8 cellular contexts compared by ENCODE assay signal in genomic region chr15:89087066-89087829, GRCh38. TPM values are rescaled to one million over a fixed set of nuclear protein-coding genes. Genes with fewer than 3 reads are reported as not detected.
DNase-seq lines count a peak whose midpoint lies in the region; ATAC-seq, FAIRE-seq and TF ChIP-seq lines count a peak whose summit lies in the region.

No MANE protein-coding gene starts in this region.

- FAIRE-seq in GM19239 (lab: Jason Lieb, UNC), result no peak
- no peak for FAIRE-seq in GM12892 (lab: Jason Lieb, UNC)

- H3K36me3 ChIP-seq in H7 (replicated peaks; ENCODE audit: control insufficient read depth, insufficient read depth, low read length) (no peaks in the 10 kb centered on the region), adipocyte (ENCODE audit: control insufficient read depth, insufficient read depth, low read length, severe bottlenecking) (no peaks in the 10 kb centered on the region), stomach (no peaks in the 10 kb centered on the region)

- no peak for ATAC-seq in HG03565 (IDR thresholded peaks at IDR 0.05; ENCODE audit: unreplicated experiment)

- no peak for TF ChIP-seq POLR2A in stomach (IDR thresholded peaks at IDR 0.05)
- no peak for TF ChIP-seq POLR2A in GM12892 (IDR thresholded peaks at IDR 0.05; ENCODE audit: low read depth, low read length)

- peak overlapping the region; percentile 84 to 95 (median 93) for H3K27ac ChIP-seq in stomach

- H3K27me3 ChIP-seq in H7 (ENCODE audit: control insufficient read depth, insufficient read depth, low read length) (no peaks in the 10 kb centered on the region; the same call in 1 of the 2 replicates), adipocyte (replicated peaks; ENCODE audit: control insufficient read depth, insufficient read depth, low read length) (no peaks in the 10 kb centered on the region), stomach (no peaks in the 10 kb centered on the region)

- intact Hi-C loops in stomach (cut with DNase I; ENCODE audit: low total_unique reads), result no loop called here

- H3K4me3 ChIP-seq in H7 (ENCODE audit: insufficient read depth, low read depth, low read length) (peak overlapping the region; percentile 48), adipocyte (ENCODE audit: low read length) (peak overlapping the region; percentile 71), iPS-18c (ENCODE audit: insufficient read depth, low read depth, low read length) (peak overlapping the region; percentile 42), stomach (peak overlapping the region; percentile 72 to 90 (median 78))

- 62 to 67% (median 64%) methylated on average over 13 of the region's 13 CpGs for WGBS in stomach, 5 donors

- no peak for TF ChIP-seq EP300 in stomach (IDR thresholded peaks at IDR 0.05)

- H3K9ac ChIP-seq in adipocyte (ENCODE audit: low read length), result peak overlapping the region; percentile 71

- no peak for DNase-seq in H7
- DNase-seq in adipocyte (ENCODE audit: low read depth), result no peak
- DNase-seq in stomach, result no peak
- DNase-seq in activated T-cell treated with anti-CD3 and anti-CD28 coated beads, Interleukin-2, amount 50 U/mL, for 48 hours, result no peak
- no peak for DNase-seq in GM19239 (ENCODE audit: insufficient read length, low spot score)
- DNase-seq in GM12892 (ENCODE audit: insufficient read length), result no peak

- TF ChIP-seq CTCF in stomach (IDR thresholded peaks at IDR 0.05), result no peak

- H3K9me3 ChIP-seq in adipocyte (ENCODE audit: control insufficient read depth, low read length) (no peaks in the 10 kb centered on the region), iPS-18c (ENCODE audit: control insufficient read depth, insufficient read depth, low read length) (no peaks in the 10 kb centered on the region), stomach (no peaks in the 10 kb centered on the region)

- H3K4me1 ChIP-seq in adipocyte (ENCODE audit: control insufficient read depth, insufficient read depth, low read length), result peaks cover 46% of the 10 kb centered on the region
- peaks cover 23 to 53% (median 41%) of the 10 kb centered on the region in 4 donors for H3K4me1 ChIP-seq in stomach

RNA-seq across cellular contexts. Expression of gene ABHD2, which starts 1.0 kb away (rescaled TPM):
- total RNA-seq in H7 (2014; rRNA removed; shearing (Covaris generic)), result 11.5 and 14.9 TPM in 2 replicates
- total RNA-seq in stomach, result 100 to 1,000 TPM in 4 of 5 donors, 10 to 100 TPM in 1; 16.5 to 192 (median 148) TPM
- 10 to 100 TPM in 1 of 3 donors, 1 to 10 TPM in 2; 5.1 to 16.9 (median 8.9) TPM for polyA plus RNA-seq in stomach
- 10.9 TPM for polyA plus RNA-seq in GM12892 (2012; ENCODE audit: missing spikeins)
